8 cellular contexts compared by ENCODE assay signal in the genomic region with DNA sequence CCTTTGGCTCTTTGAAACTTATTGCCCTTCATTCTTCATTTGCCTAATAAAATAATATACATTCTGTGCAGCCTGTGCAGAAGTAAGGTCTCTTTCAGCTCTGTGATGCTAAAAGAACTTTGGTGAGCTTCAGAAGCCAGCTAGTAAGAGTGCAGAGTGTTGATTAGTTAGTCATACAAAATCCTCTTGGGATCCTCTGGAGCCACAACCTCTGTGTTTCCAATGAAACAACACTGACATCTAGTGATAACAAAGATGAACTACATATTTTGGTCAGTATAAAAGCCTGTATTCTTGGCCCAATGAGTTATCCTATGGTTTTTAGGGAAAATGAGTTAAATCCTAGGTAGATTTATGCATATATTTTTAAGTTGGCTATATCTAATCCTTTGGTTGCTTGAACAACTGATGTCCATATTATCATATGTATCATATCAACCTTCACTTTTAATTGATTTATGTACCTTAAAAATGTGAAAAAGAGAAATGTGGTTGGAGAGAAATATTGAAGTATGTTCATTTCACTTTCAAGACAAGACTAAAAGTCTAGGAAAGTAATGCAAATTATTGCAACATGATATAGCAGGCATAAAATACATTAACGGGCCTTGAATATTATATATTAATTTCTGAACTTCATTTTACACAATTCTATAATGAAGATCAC.
A peak's percentile ranks its signal among the peaks of the same experiment; 100 is the strongest.
DNase-seq lines count a peak whose midpoint lies in the region; ATAC-seq, FAIRE-seq and TF ChIP-seq lines count a peak whose summit lies in the region.

No MANE protein-coding gene starts in this region.

- H3K27me3 ChIP-seq in upper lobe of left lung, result no peaks in the 10 kb centered on the region

- H3K36me3 ChIP-seq in upper lobe of left lung, result no peaks in the 10 kb centered on the region

- no peak for TF ChIP-seq POLR2A in upper lobe of left lung (IDR thresholded peaks at IDR 0.05)

- no peaks in the 10 kb centered on the region for H3K9me3 ChIP-seq in upper lobe of left lung

- TF ChIP-seq CTCF in D721Med (IDR thresholded peaks at IDR 0.05; ENCODE audit: insufficient read depth, missing control alignments) (peak; percentile 71), upper lobe of left lung (IDR thresholded peaks at IDR 0.05) (peak in 5 of 6 experiments; percentile 39 to 71 (median 54))

- no peak overlapping the region for H3K4me3 ChIP-seq in upper lobe of left lung

- peak; percentile 16 for DNase-seq in D721Med (ENCODE audit: insufficient read length, low spot score)
- DNase-seq in NCI-H446 treated with DMSO at 0.1 percent for 48 hours (lab: John Stamatoyannopoulos, UW), result peak; percentile 68
- peak; percentile 10 for DNase-seq in brain pericyte (ENCODE audit: low read depth, low spot score)
- no peak for DNase-seq in upper lobe of left lung
- no peak for DNase-seq in activated gamma-delta T cell treated with Interleukin-2 at 50 U/mL for 16 hours

- no peak overlapping the region for H3K27ac ChIP-seq in upper lobe of left lung

- FAIRE-seq in D721Med (lab: Jason Lieb, UNC) (peak; percentile 76), islet of Langerhans (lab: Jason Lieb, UNC) (peak; percentile 99)

- ATAC-seq in GM19324 (IDR thresholded peaks at IDR 0.05; ENCODE audit: low FRiP score, unreplicated experiment) (peak; percentile 53), HG03378 (IDR thresholded peaks at IDR 0.05; ENCODE audit: unreplicated experiment) (peak; percentile 88), upper lobe of left lung (ENCODE audit: low FRiP score in 2 of 2) (peak in 1 of 2 donors; percentile 86)

- TF ChIP-seq EP300 in upper lobe of left lung (IDR thresholded peaks at IDR 0.05), result no peak

- no peaks in the 10 kb centered on the region for H3K4me1 ChIP-seq in upper lobe of left lung

- WGBS in upper lobe of left lung, 2 donors, result 55 to 68% methylated on average over 1 of the region's 1 CpG

Comparison
In these comparisons a context has a peak if more than half of its experiments do, and no peak if none do; other contexts are left out.
1. DNase-seq: peak in D721Med (single experiment), NCI-H446 treated with DMSO at 0.1 percent for 48 hours (single experiment) and brain pericyte (single experiment); none in upper lobe of left lung (0 of 2) and activated gamma-delta T cell treated with Interleukin-2 at 50 U/mL for 16 hours (single experiment).